Comparison of ENCODE assay signal across 30 cellular contexts in genomic region chr14:29681308-29681707, GRCh38.
DNase-seq lines count a peak whose midpoint lies in the region; ATAC-seq, FAIRE-seq and TF ChIP-seq lines count a peak whose summit lies in the region.
"Had no signal": no experiment of that assay in that cellular context is flagged by ENCODE, and none has a peak within 500 bp of the region (broad histone marks: within the 10 kb centered on the region; RNA-seq: fewer than 3 reads in every experiment).

No MANE protein-coding gene starts in this region.

- H2BK15ac ChIP-seq in mesenchymal stem cell (ENCODE audit: low read depth, poor library complexity, severe bottlenecking), result no peak overlapping the region

- H3K27ac ChIP-seq in ACC112 (ENCODE audit: low read depth, low read length), result 0 out of 2 replicates have a peak overlapping the region, but pooled peaks have one; percentile 12
- no peak overlapping the region for H3K27ac ChIP-seq in mesenchymal stem cell (ENCODE audit: low read length, poor library complexity, severe bottlenecking)
- H3K27ac ChIP-seq: cardiac muscle cell, coronary artery, heart right ventricle, Peyer's patch, WERI-Rb-1 had no signal

- no peak overlapping the region for H3K4ac ChIP-seq in mesenchymal stem cell (ENCODE audit: low read depth in 1 of 2, low read length in 2 of 2)

- ATAC-seq in GM21786 (IDR thresholded peaks at IDR 0.05; ENCODE audit: unreplicated experiment), result no peak
- ATAC-seq: activated naive CD4-positive, alpha-beta T cell treated with anti-CD3 and anti-CD28 coated beads, Interleukin-2, amount 50 U/mL, for 72 hours; heart right ventricle; naive thymus-derived CD8-positive, alpha-beta T cell had no signal

- H4K91ac ChIP-seq in mesenchymal stem cell (ENCODE audit: low read length), result no peak overlapping the region

- no peak overlapping the region for H3K14ac ChIP-seq in mesenchymal stem cell (ENCODE audit: low read length in 2 of 2)

- H3K27me3 ChIP-seq in ACC112 (ENCODE audit: insufficient read depth, low read length) (no peaks in the 10 kb centered on the region), bronchial epithelial cell (ENCODE audit: control insufficient read depth, insufficient read depth, low read length) (no peaks in the 10 kb centered on the region), mesenchymal stem cell (ENCODE audit: control insufficient read depth in 1 of 2, insufficient read depth in 1 of 2, low read length in 2 of 2) (no peaks in the 10 kb centered on the region)
- H3K27me3 ChIP-seq: cardiac muscle cell, heart right ventricle, Peyer's patch had no signal

- H2BK5ac ChIP-seq in mesenchymal stem cell (ENCODE audit: low read depth, low read length, poor library complexity, severe bottlenecking), result no peak overlapping the region

- no peaks in the 10 kb centered on the region for H3K79me1 ChIP-seq in mesenchymal stem cell (replicated peaks; ENCODE audit: low read length, poor library complexity, severe bottlenecking)

- H3K4me1 ChIP-seq in ACC112 (ENCODE audit: control insufficient read depth, insufficient read depth, low read length, unreplicated experiment) (peaks cover 12% of the 10 kb centered on the region), mesenchymal stem cell (ENCODE audit: control insufficient read depth, insufficient read depth, low read depth, low read length) (no peaks in the 10 kb centered on the region)
- H3K4me1 ChIP-seq: Peyer's patch had no signal

- H3K36me3 ChIP-seq in ACC112 (ENCODE audit: insufficient read depth, low read length), result no peaks in the 10 kb centered on the region
- H3K36me3 ChIP-seq in bronchial epithelial cell (ENCODE audit: control insufficient read depth, insufficient read depth, low read length), result no peaks in the 10 kb centered on the region
- H3K36me3 ChIP-seq in mesenchymal stem cell (ENCODE audit: control insufficient read depth in 1 of 2, insufficient read depth in 2 of 2, low read depth in 1 of 2, low read length in 2 of 2), result no peaks in the 10 kb centered on the region
- H3K36me3 ChIP-seq: cardiac muscle cell, heart right ventricle, Peyer's patch, WERI-Rb-1 had no signal

- H3K23ac ChIP-seq in mesenchymal stem cell (ENCODE audit: low read length in 2 of 2), result no peak overlapping the region

- DNase-seq in HTR-8/SVneo (ENCODE audit: insufficient read length, low spot score) (no peak), bronchial epithelial cell (ENCODE audit: low read depth) (peak; percentile 7), mesenchymal stem cell (no peak), NCI-H187 (lab: John Stamatoyannopoulos, UW) (no peak), ureter (ENCODE audit: low spot score) (no peak), mesenteric fat pad (ENCODE audit: low spot score) (no peak)
- DNase-seq: 8988T; activated CD4-positive, alpha-beta T cell treated with anti-CD3 and anti-CD28 coated beads for 48 hours; activated CD8-positive, alpha-beta memory T cell treated with anti-CD3 and anti-CD28 coated beads for 24 hours; AML-193; CD4-positive, CD25-positive, alpha-beta regulatory T cell; effector CD8-positive, alpha-beta T cell; heart right ventricle; KG1; naive thymus-derived CD8-positive, alpha-beta T cell; NCI-H446; NCI-H748 treated with DMSO at 0.1 percent for 48 hours; occipital lobe; Peyer's patch; stimulated activated CD4-positive, alpha-beta T cell treated with anti-CD3 and anti-CD28 coated beads, Interleukin-15, amount 100 ng/mL, for 24 hours; stimulated activated CD4-positive, alpha-beta T cell treated with anti-CD3 and anti-CD28 coated beads, Interleukin-4, amount 100 ng/mL, for 4 hours; T1000; trophoblast cell; WERI-Rb-1 had no signal

- H3K9me3 ChIP-seq in mesenchymal stem cell (ENCODE audit: control insufficient read depth, low read length), result no peaks in the 10 kb centered on the region
- H3K9me3 ChIP-seq: heart right ventricle, Peyer's patch had no signal

- H3K4me3 ChIP-seq in ACC112 (ENCODE audit: low read depth, low read length), result no peak overlapping the region
- no peak overlapping the region for H3K4me3 ChIP-seq in bronchial epithelial cell (ENCODE audit: low read depth, low read length)
- H3K4me3 ChIP-seq in mesenchymal stem cell (ENCODE audit: insufficient read depth in 1 of 2, low read depth in 1 of 2, low read length in 2 of 2), result no peak overlapping the region
- H3K4me3 ChIP-seq: cardiac muscle cell, coronary artery, heart right ventricle, Peyer's patch had no signal

- no peak overlapping the region for H4K8ac ChIP-seq in mesenchymal stem cell (ENCODE audit: low read length)

- peak overlapping the region; percentile 40 for H3K9ac ChIP-seq in mesenchymal stem cell (ENCODE audit: low read length)

- no peak overlapping the region for H2BK120ac ChIP-seq in mesenchymal stem cell (ENCODE audit: low read depth, low read length)

- H3K4me2 ChIP-seq in mesenchymal stem cell (ENCODE audit: low read length, poor library complexity, severe bottlenecking), result no peak overlapping the region

- H2BK12ac ChIP-seq in mesenchymal stem cell (ENCODE audit: low read length in 2 of 2), result no peak overlapping the region

- H3K79me2 ChIP-seq in ACC112 (ENCODE audit: control insufficient read depth, insufficient read depth, low read length, unreplicated experiment), result no peaks in the 10 kb centered on the region

- FAIRE-seq in HTR-8/SVneo (lab: Jason Lieb, UNC) (peak; percentile 81), bronchial epithelial cell (lab: Jason Lieb, UNC) (no peak)
- FAIRE-seq: GM18507 had no signal

- H2AFZ ChIP-seq in ACC112 (ENCODE audit: low read length, unreplicated experiment) (no peak overlapping the region), mesenchymal stem cell (ENCODE audit: low read depth, low read length) (no peak overlapping the region)

- H3K18ac ChIP-seq in mesenchymal stem cell (ENCODE audit: low read depth in 1 of 2, low read length in 2 of 2), result no peak overlapping the region

- no peak overlapping the region for H2AK5ac ChIP-seq in mesenchymal stem cell (ENCODE audit: low read length, severe bottlenecking)

- WGBS in mesenchymal stem cell, result no CpG with 5 or more reads among the region's 1 CpG

- TF ChIP-seq CTCF in bronchial epithelial cell (IDR thresholded peaks at IDR 0.05; ENCODE audit: insufficient read depth, low read length, severe bottlenecking), result no peak
